In the genomic region with DNA sequence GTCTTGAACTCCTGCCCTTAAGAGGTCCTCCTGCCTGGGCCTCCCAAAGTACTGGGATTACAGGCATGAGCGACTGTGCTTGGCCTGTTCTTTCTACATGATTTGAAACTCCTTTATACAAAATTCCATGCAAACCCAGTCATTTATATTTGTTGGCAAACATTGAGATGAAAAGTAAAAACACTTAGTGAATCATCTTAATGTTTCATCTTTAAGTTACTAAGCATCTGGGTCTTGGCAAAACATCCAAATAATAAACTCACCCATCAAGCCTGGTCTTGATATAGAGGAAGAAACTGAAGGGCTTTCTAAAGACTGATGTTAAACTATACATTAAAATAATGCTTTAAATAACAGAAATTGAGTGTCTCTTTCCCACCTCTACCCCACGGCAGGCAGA, we compare ENCODE assay signal across 28 cellular contexts.
"Had no signal": no experiment of that assay in that cellular context is flagged by ENCODE, and none has a peak within 500 bp of the region (broad histone marks: within the 10 kb centered on the region; RNA-seq: fewer than 3 reads in every experiment).

No MANE protein-coding gene starts in this region.

- FAIRE-seq: frontal cortex had no signal

- H3K27me3 ChIP-seq: breast epithelium, dorsolateral prefrontal cortex, esophagus squamous epithelium had no signal

- H3K36me3 ChIP-seq: breast epithelium, esophagus squamous epithelium, WERI-Rb-1 had no signal

- H3K4me3 ChIP-seq: breast epithelium, coronary artery, dorsolateral prefrontal cortex, esophagus squamous epithelium had no signal

- ATAC-seq: activated CD4-positive, CD25-positive, alpha-beta regulatory T cell treated with anti-CD3 and anti-CD28 coated beads, Interleukin-2, amount 50 U/mL, for 24 hours; activated CD8-positive, alpha-beta T cell treated with anti-CD3 and anti-CD28 coated beads for 36 hours; activated naive CD4-positive, alpha-beta T cell treated with anti-CD3 and anti-CD28 coated beads, Interleukin-2, amount 50 U/mL, for 72 hours; activated T-cell treated with anti-CD3 and anti-CD28 coated beads, Interleukin-2, amount 50 U/mL, for 4 hours; activated T-helper 17 cell treated with anti-CD3 and anti-CD28 coated beads, Interleukin-2, amount 50 U/mL, for 72 hours; T-helper 17 cell had no signal

- H3K4me1 ChIP-seq: breast epithelium, esophagus squamous epithelium had no signal

- H3K27ac ChIP-seq: breast epithelium, coronary artery, dorsolateral prefrontal cortex, esophagus squamous epithelium, WERI-Rb-1 had no signal

- DNase-seq: activated B cell treated with CpG ODN at 0.5 μM for 24 hours; activated CD4-positive, alpha-beta T cell treated with anti-CD3 and anti-CD28 coated beads for 48 hours; activated CD4-positive, alpha-beta T cell treated with anti-CD3 and anti-CD28 coated beads, Interleukin-2, amount 50 U/mL, for 1 hour; activated CD4-positive, alpha-beta T cell treated with anti-CD3 and anti-CD28 coated beads, Interleukin-2, amount 50 U/mL, for 48 hours; activated CD8-positive, alpha-beta memory T cell treated with anti-CD3 and anti-CD28 coated beads for 24 hours; activated CD8-positive, alpha-beta T cell treated with anti-CD3 and anti-CD28 coated beads for 36 hours; activated effector memory CD4-positive, alpha-beta T cell treated with Interleukin-2 at 50 U/mL for 16 hours; activated naive CD4-positive, alpha-beta T cell treated with anti-CD3 and anti-CD28 coated beads for 36 hours; activated naive CD8-positive, alpha-beta T cell treated with anti-CD3 and anti-CD28 coated beads, Interleukin-2, amount 10 ng/mL, durations not matched to agents 7 days and 5 days; activated T-cell treated with anti-CD3 and anti-CD28 coated beads, Interleukin-2, amount 50 U/mL, for 4 hours; amniotic stem cell; anterior cingulate cortex; dorsolateral prefrontal cortex; effector memory CD4-positive, alpha-beta T cell; endodermal cell; esophagus squamous epithelium; head of caudate nucleus; hippocampal formation; T-helper 1 cell; T-helper 17 cell; T1000; WERI-Rb-1 had no signal

- H3K9me3 ChIP-seq: breast epithelium, esophagus squamous epithelium had no signal
